In the genomic region with DNA sequence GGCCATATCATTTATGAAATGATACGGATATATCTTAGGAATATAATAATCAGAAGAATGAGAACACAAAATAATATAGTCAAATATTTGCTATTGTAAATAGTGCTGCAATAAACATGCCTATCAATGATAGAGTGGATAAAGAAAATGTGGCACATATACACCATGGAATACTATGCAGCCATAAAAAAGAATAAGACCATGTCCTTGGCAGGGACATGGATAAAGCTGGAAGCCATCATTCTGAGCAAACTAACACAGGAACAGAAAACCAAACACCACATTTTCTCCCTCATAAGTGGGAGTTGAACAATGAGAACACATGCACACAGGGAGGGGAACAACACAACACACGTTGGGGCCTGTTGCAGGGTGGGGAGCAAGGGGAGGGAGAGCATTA, we compare ENCODE assay signal across 4 cellular contexts. TPM values are rescaled to one million over a fixed set of nuclear protein-coding genes. Genes with fewer than 3 reads are reported as not detected.
"Had no signal": no experiment of that assay in that cellular context is flagged by ENCODE, and none has a peak within 500 bp of the region (broad histone marks: within the 10 kb centered on the region; RNA-seq: fewer than 3 reads in every experiment).

No MANE protein-coding gene starts in this region.

RNA-seq across cellular contexts. Expression of a gene that starts 28.6 kb away (rescaled TPM):
- total RNA-seq: GM23248, GM23338, H1, HFFc6 had no signal
- polyA plus RNA-seq: GM23248, GM23338 had no signal
